In genomic region chr14:95707327-95707726, GRCh38 we compare ENCODE assay signal across 28 cellular contexts. TPM values are rescaled to one million over a fixed set of nuclear protein-coding genes. Genes with fewer than 3 reads are reported as not detected.
"Had no signal": no experiment of that assay in that cellular context is flagged by ENCODE, and none has a peak within 500 bp of the region (broad histone marks: within the 10 kb centered on the region; RNA-seq: fewer than 3 reads in every experiment).

No MANE protein-coding gene starts in this region.

- H3K27ac ChIP-seq: esophagus squamous epithelium, heart left ventricle, pancreas, right lobe of liver, skin epidermis, thoracic aorta, vagina, WERI-Rb-1 had no signal

- H3K4me1 Mint-ChIP-seq: nephron had no signal

- H3K4me3 ChIP-seq: esophagus squamous epithelium, heart left ventricle, pancreas, right lobe of liver, skin epidermis, thoracic aorta, vagina had no signal

- H3K4me3 Mint-ChIP-seq: activated CD8-positive, alpha-beta T cell treated with anti-CD3 and anti-CD28 coated beads, Interleukin-2, amount 10 ng/mL, durations not matched to agents 7 days and 5 days; activated naive CD8-positive, alpha-beta T cell treated with anti-CD3 and anti-CD28 coated beads, Interleukin-2, amount 50 U/mL, for 24 hours; activated T-helper 1 cell treated with anti-CD3 and anti-CD28 coated beads, Interleukin-12 subunit alpha, Interleukin-12 subunit beta, Interleukin-2, Interleukin-4 antibody, amounts not matched to agents 30 ng/mL and 10 ng/mL and 1 ng/mL, durations not matched to agents 14 hours and 24 hours and 36 hours; endodermal cell; nephron; stimulated activated memory B cell treated with anti-CD40 and anti-IgM and Interleukin-4, amounts not matched to agents 10 μg/mL and 1 μg/mL and 100 μg/mL, for 72 hours; type B pancreatic cell had no signal

- FAIRE-seq: islet of Langerhans, pancreas, TTC549 had no signal

- H3K9me3 ChIP-seq: esophagus squamous epithelium, heart left ventricle, pancreas, right lobe of liver, thoracic aorta, vagina had no signal

- ATAC-seq: activated CD8-positive, alpha-beta T cell treated with anti-CD3 and anti-CD28 coated beads, Interleukin-2, amount 10 ng/mL, durations not matched to agents 7 days and 5 days; activated naive CD8-positive, alpha-beta T cell treated with anti-CD3 and anti-CD28 coated beads, Interleukin-2, amount 50 U/mL, for 24 hours; heart left ventricle; left ventricle myocardium superior; pancreas; right lobe of liver; stimulated activated memory B cell treated with anti-CD40 and anti-IgM and Interleukin-4, amounts not matched to agents 10 μg/mL and 1 μg/mL and 100 μg/mL, for 72 hours had no signal

- H3K27me3 ChIP-seq: pancreas, right lobe of liver, vagina had no signal

- H3K36me3 ChIP-seq: esophagus squamous epithelium, heart left ventricle, pancreas, right lobe of liver, thoracic aorta, vagina, WERI-Rb-1 had no signal

- H3K36me3 Mint-ChIP-seq: stimulated activated memory B cell treated with anti-CD40 and anti-IgM and Interleukin-4, amounts not matched to agents 10 μg/mL and 1 μg/mL and 100 μg/mL, for 72 hours; type B pancreatic cell had no signal

- H3K4me1 ChIP-seq: esophagus squamous epithelium, heart left ventricle, pancreas, right lobe of liver, vagina had no signal

- H3K27ac Mint-ChIP-seq: activated CD8-positive, alpha-beta T cell treated with anti-CD3 and anti-CD28 coated beads, Interleukin-2, amount 10 ng/mL, durations not matched to agents 7 days and 5 days; activated naive CD8-positive, alpha-beta T cell treated with anti-CD3 and anti-CD28 coated beads, Interleukin-2, amount 50 U/mL, for 24 hours; activated T-helper 1 cell treated with anti-CD3 and anti-CD28 coated beads, Interleukin-12 subunit alpha, Interleukin-12 subunit beta, Interleukin-2, Interleukin-4 antibody, amounts not matched to agents 30 ng/mL and 10 ng/mL and 1 ng/mL, durations not matched to agents 14 hours and 24 hours and 36 hours; endodermal cell; nephron; stimulated activated memory B cell treated with anti-CD40 and anti-IgM and Interleukin-4, amounts not matched to agents 10 μg/mL and 1 μg/mL and 100 μg/mL, for 72 hours; type B pancreatic cell had no signal

- DNase-seq: activated CD4-positive, alpha-beta T cell treated with anti-CD3 and anti-CD28 coated beads for 1 hour; activated CD4-positive, alpha-beta T cell treated with anti-CD3 and anti-CD28 coated beads, Interleukin-2, amount 50 U/mL, for 1 hour; activated CD8-positive, alpha-beta T cell treated with anti-CD3 and anti-CD28 coated beads, Interleukin-2, amount 10 ng/mL, durations not matched to agents 7 days and 5 days; activated gamma-delta T cell; activated naive CD4-positive, alpha-beta T cell treated with anti-CD3 and anti-CD28 coated beads, Interleukin-2, amount 50 U/mL, for 16 hours; activated naive CD8-positive, alpha-beta T cell treated with anti-CD3 and anti-CD28 coated beads, Interleukin-2, amount 50 U/mL, for 24 hours; cortex of kidney; endodermal cell; esophagus squamous epithelium; heart left ventricle; left ventricle myocardium superior; mammary epithelial cell; midbrain; pancreas; right lobe of liver; stimulated activated CD4-positive, alpha-beta T cell treated with anti-CD3 and anti-CD28 coated beads, Interleukin-2, amount 100 ng/mL, for 24 hours; WERI-Rb-1 had no signal

- H3K9me3 Mint-ChIP-seq: activated naive CD8-positive, alpha-beta T cell treated with anti-CD3 and anti-CD28 coated beads, Interleukin-2, amount 50 U/mL, for 24 hours; activated T-helper 1 cell treated with anti-CD3 and anti-CD28 coated beads, Interleukin-12 subunit alpha, Interleukin-12 subunit beta, Interleukin-2, Interleukin-4 antibody, amounts not matched to agents 30 ng/mL and 10 ng/mL and 1 ng/mL, durations not matched to agents 14 hours and 24 hours and 36 hours; endodermal cell; stimulated activated memory B cell treated with anti-CD40 and anti-IgM and Interleukin-4, amounts not matched to agents 10 μg/mL and 1 μg/mL and 100 μg/mL, for 72 hours; type B pancreatic cell had no signal

RNA-seq across cellular contexts. Expression of gene TCL1A, which starts 6.6 kb away (rescaled TPM):
- total RNA-seq: activated CD8-positive, alpha-beta T cell treated with anti-CD3 and anti-CD28 coated beads, Interleukin-2, amount 10 ng/mL, durations not matched to agents 7 days and 5 days; activated T-helper 1 cell treated with anti-CD3 and anti-CD28 coated beads, Interleukin-12 subunit alpha, Interleukin-12 subunit beta, Interleukin-2, Interleukin-4 antibody, amounts not matched to agents 30 ng/mL and 10 ng/mL and 1 ng/mL, durations not matched to agents 14 hours and 24 hours and 36 hours; cerebellum; esophagus squamous epithelium; heart left ventricle; left ventricle myocardium superior; mammary epithelial cell; pulmonary artery endothelial cell; thoracic aorta; vagina had no signal
- polyA plus RNA-seq: mammary epithelial cell had no signal

RNA-seq across cellular contexts. Expression of gene TCL1B, which starts 21.1 kb away (rescaled TPM):
- total RNA-seq: activated CD8-positive, alpha-beta T cell treated with anti-CD3 and anti-CD28 coated beads, Interleukin-2, amount 10 ng/mL, durations not matched to agents 7 days and 5 days; activated T-helper 1 cell treated with anti-CD3 and anti-CD28 coated beads, Interleukin-12 subunit alpha, Interleukin-12 subunit beta, Interleukin-2, Interleukin-4 antibody, amounts not matched to agents 30 ng/mL and 10 ng/mL and 1 ng/mL, durations not matched to agents 14 hours and 24 hours and 36 hours; cerebellum; esophagus squamous epithelium; heart left ventricle; left ventricle myocardium superior; mammary epithelial cell; pancreas; pulmonary artery endothelial cell; right lobe of liver; thoracic aorta; vagina had no signal
- polyA plus RNA-seq: heart left ventricle, mammary epithelial cell, pancreas had no signal
